Comparison of ENCODE assay signal across 9 cellular contexts in genomic region chr6:4664117-4664626, GRCh38.
DNase-seq lines count a peak whose midpoint lies in the region; ATAC-seq and TF ChIP-seq lines count a peak whose summit lies in the region.
"Had no signal": no experiment of that assay in that cellular context is flagged by ENCODE, and none has a peak within 500 bp of the region (broad histone marks: within the 10 kb centered on the region; RNA-seq: fewer than 3 reads in every experiment).

No MANE protein-coding gene starts in this region.

- H3K36me3 Mint-ChIP-seq in Calu3 (ENCODE audit: insufficient read depth, unreplicated experiment), result no peaks in the 10 kb centered on the region

- no peak overlapping the region for H3K27ac Mint-ChIP-seq in Calu3 (ENCODE audit: unreplicated experiment)

- no peaks in the 10 kb centered on the region for H3K4me1 Mint-ChIP-seq in Calu3 (ENCODE audit: low read depth, unreplicated experiment)

- peak overlapping the region; percentile 31 for H2AFZ ChIP-seq in ACC112 (ENCODE audit: low read length, unreplicated experiment)

- CTCF ChIA-PET in Calu3 (lab: Charles Lee), result no interaction called here

- H3K27me3 Mint-ChIP-seq in Calu3 (ENCODE audit: unreplicated experiment), result peaks cover 20% of the 10 kb centered on the region

- no TSS peak for BruUV-seq in Calu3 (replicated peaks; lab: Mats Ljungman, UMichigan)

- no peaks in the 10 kb centered on the region for H3K79me2 ChIP-seq in ACC112 (ENCODE audit: control insufficient read depth, insufficient read depth, low read length, unreplicated experiment)

- peak in 2 of 3 donors; percentile 20 to 58 for DNase-seq in Peyer's patch
- DNase-seq in foreskin fibroblast, result peak; percentile 25 to 59
- peak; percentile 11 for DNase-seq in occipital lobe (lab: John Stamatoyannopoulos, UW)
- no peak for DNase-seq in NCI-H1417 (lab: John Stamatoyannopoulos, UW)
- no peak for DNase-seq in DMS114 treated with DMSO at 0.1 percent for 48 hours (lab: John Stamatoyannopoulos, UW; ENCODE audit: unreplicated experiment)
- DNase-seq in Calu3, result no peak
- DNase-seq: NCI-H526 treated with DMSO at 0.1 percent for 48 hours had no signal

- no peak for ATAC-seq in HG02884 (IDR thresholded peaks at IDR 0.05; ENCODE audit: unreplicated experiment)

- no peak for TF ChIP-seq POLR2A in Peyer's patch (IDR thresholded peaks at IDR 0.05)

- H3K36me3 ChIP-seq in ACC112 (ENCODE audit: insufficient read depth, low read length) (no peaks in the 10 kb centered on the region), Peyer's patch (no peaks in the 10 kb centered on the region)

- H3K27ac ChIP-seq in ACC112 (ENCODE audit: low read depth, low read length), result no peak overlapping the region
- no peak overlapping the region for H3K27ac ChIP-seq in Peyer's patch

- intact Hi-C loops in Calu3 (cut with micrococcal nuclease; ENCODE audit: unreplicated experiment), result no loop called here

- no peak overlapping the region for H3K4me3 Mint-ChIP-seq in Calu3 (ENCODE audit: low read depth, unreplicated experiment)

- H3K9me3 ChIP-seq in Peyer's patch, result no peaks in the 10 kb centered on the region

- no peak for TF ChIP-seq CTCF in Peyer's patch (IDR thresholded peaks at IDR 0.05)
- TF ChIP-seq CTCF in foreskin fibroblast (IDR thresholded peaks at IDR 0.05; ENCODE audit: low read depth, low read length), result no peak
- no peak for TF ChIP-seq CTCF in Calu3 (IDR thresholded peaks at IDR 0.05; ENCODE audit: unreplicated experiment)

- H3K4me3 ChIP-seq in ACC112 (ENCODE audit: low read depth, low read length) (no peak overlapping the region), Peyer's patch (no peak overlapping the region), foreskin fibroblast (ENCODE audit: low read depth in 1 of 2, low read length in 2 of 2) (no peak overlapping the region)

- no peaks in the 10 kb centered on the region for H3K9me3 Mint-ChIP-seq in Calu3 (ENCODE audit: low read depth, unreplicated experiment)

- H3K4me1 ChIP-seq in ACC112 (ENCODE audit: control insufficient read depth, insufficient read depth, low read length, unreplicated experiment) (peaks cover 8% of the 10 kb centered on the region), Peyer's patch (no peaks in the 10 kb centered on the region)

- H3K27me3 ChIP-seq in ACC112 (ENCODE audit: insufficient read depth, low read length), result no peaks in the 10 kb centered on the region
- H3K27me3 ChIP-seq in Peyer's patch, result no peaks in the 10 kb centered on the region

Comparison
In these comparisons a context has a peak if more than half of its experiments do, and no peak if none do; other contexts are left out.
1. DNase-seq: peak in Peyer's patch (2 of 3), foreskin fibroblast (2 of 2) and occipital lobe (single experiment); none in NCI-H1417 (0 of 3), DMS114 treated with DMSO at 0.1 percent for 48 hours (single experiment) and Calu3 (single experiment).